17 cellular contexts compared by ENCODE assay signal in the genomic region with DNA sequence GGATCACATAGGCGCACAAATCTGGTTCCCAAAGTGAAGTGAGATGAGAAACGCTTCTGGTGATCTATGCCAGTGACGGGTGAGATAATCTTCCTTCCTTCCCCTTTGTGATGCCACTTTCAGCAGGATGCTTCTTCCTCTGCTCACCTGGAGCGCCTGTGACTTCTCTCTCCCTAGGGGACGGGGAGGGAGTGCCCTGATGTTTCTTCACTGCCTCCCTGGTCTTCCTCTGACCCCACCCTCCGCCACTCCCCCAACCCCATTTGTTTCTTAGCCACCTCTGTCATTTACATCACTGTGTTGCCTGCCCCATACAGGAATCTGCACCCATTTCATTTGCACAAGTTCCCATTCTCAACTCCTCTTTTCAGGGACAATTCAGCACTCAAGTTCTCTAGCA.
DNase-seq lines count a peak whose midpoint lies in the region; ATAC-seq and TF ChIP-seq lines count a peak whose summit lies in the region.
"Had no signal": no experiment of that assay in that cellular context is flagged by ENCODE, and none has a peak within 500 bp of the region (broad histone marks: within the 10 kb centered on the region; RNA-seq: fewer than 3 reads in every experiment).

No MANE protein-coding gene starts in this region.

- no peak overlapping the region for H4K8ac ChIP-seq in mesendoderm (ENCODE audit: low read depth, low read length)

- H3K23ac ChIP-seq in mesendoderm (ENCODE audit: low read length): no peak overlapping the region

- H3K9me3 Mint-ChIP-seq in brain: peaks cover 0 to 2% (median 0%) of the 10 kb centered on the region in 5 experiments
- H3K9me3 Mint-ChIP-seq in immature natural killer cell: no peaks in the 10 kb centered on the region

- H3K79me2 ChIP-seq in mesendoderm (ENCODE audit: control insufficient read depth, insufficient read depth, low read length): no peaks in the 10 kb centered on the region

- no peak overlapping the region for H3K9ac ChIP-seq in mesendoderm (ENCODE audit: low read length)
- H3K9ac ChIP-seq: BLaER1 treated with 17β-estradiol and CSF1 and Interleukin-3, amounts not matched to agents 10 nM and 100 nM had no signal

- H3K36me3 ChIP-seq in cardiac muscle cell (no peaks in the 10 kb centered on the region), right atrium auricular region (no peaks in the 10 kb centered on the region), mesendoderm (ENCODE audit: control insufficient read depth, insufficient read depth, low read length) (no peaks in the 10 kb centered on the region), thyroid gland (no peaks in the 10 kb centered on the region)
- H3K36me3 ChIP-seq: BLaER1 treated with 17β-estradiol and CSF1 and Interleukin-3, amounts not matched to agents 10 nM and 100 nM had no signal

- DNase-seq in cardiac muscle cell (ENCODE audit: low read depth in 1 of 2, low spot score in 1 of 2): no peak
- DNase-seq in right atrium auricular region (ENCODE audit: low spot score): no peak
- peak; percentile 49 for DNase-seq in mesendoderm
- DNase-seq in immature natural killer cell: no peak
- no peak for DNase-seq in thyroid gland
- DNase-seq in KG1 (lab: John Stamatoyannopoulos, UW): no peak
- DNase-seq: NCI-H1048, NCI-H146, NCI-H345, NCI-H69, PC-3 had no signal

- no peaks in the 10 kb centered on the region for H3K36me3 Mint-ChIP-seq in brain
- no peaks in the 10 kb centered on the region for H3K36me3 Mint-ChIP-seq in immature natural killer cell

- H2BK120ac ChIP-seq in mesendoderm (ENCODE audit: low read depth, low read length): no peak overlapping the region

- TF ChIP-seq POLR2A in thyroid gland (IDR thresholded peaks at IDR 0.05): no peak

- H3K27ac Mint-ChIP-seq in brain: peak overlapping the region in 3 of 5 experiments; percentile 31 to 51 (median 37)
- H3K27ac Mint-ChIP-seq in immature natural killer cell: no peak overlapping the region

- no CpG with 5 or more reads among the region's 6 CpGs for WGBS in mesendoderm (ENCODE audit: extremely low coverage, insufficient coverage, low lambda C conversion rate)
- WGBS in thyroid gland, 2 donors: 64 to 71% methylated on average over 6 of the region's 6 CpGs

- peak overlapping the region; percentile 64 for H2BK15ac ChIP-seq in mesendoderm (replicated peaks; ENCODE audit: low read depth)

- H3K4me3 ChIP-seq in cardiac muscle cell: no peak overlapping the region
- no peak overlapping the region for H3K4me3 ChIP-seq in right atrium auricular region
- H3K4me3 ChIP-seq in mesendoderm (ENCODE audit: low read length): no peak overlapping the region
- no peak overlapping the region for H3K4me3 ChIP-seq in thyroid gland (replicated peaks in 1 of 3)
- H3K4me3 ChIP-seq: BLaER1 treated with 17β-estradiol and CSF1 and Interleukin-3, amounts not matched to agents 10 nM and 100 nM; K562 had no signal

- H3K27ac ChIP-seq in cardiac muscle cell: peak overlapping the region; percentile 23
- H3K27ac ChIP-seq in right atrium auricular region: no peak overlapping the region
- H3K27ac ChIP-seq in mesendoderm (ENCODE audit: low read depth, low read length): no peak overlapping the region
- no peak overlapping the region for H3K27ac ChIP-seq in thyroid gland
- H3K27ac ChIP-seq: 22Rv1; BLaER1 treated with 17β-estradiol and CSF1 and Interleukin-3, amounts not matched to agents 10 nM and 100 nM had no signal

- no peak overlapping the region for H3K4ac ChIP-seq in mesendoderm (ENCODE audit: low read depth, low read length)

- ATAC-seq in GM18858 (IDR thresholded peaks at IDR 0.05; ENCODE audit: unreplicated experiment): no peak
- ATAC-seq: HCT116, K562, PC-3 had no signal

- no peak for TF ChIP-seq CTCF in cardiac muscle cell (IDR thresholded peaks at IDR 0.05; ENCODE audit: low read depth, low read length)
- TF ChIP-seq CTCF in right atrium auricular region (IDR thresholded peaks at IDR 0.05): no peak
- TF ChIP-seq CTCF in brain (conservative IDR thresholded peaks at IDR 0.05): no peak
- TF ChIP-seq CTCF in thyroid gland (IDR thresholded peaks at IDR 0.05): no peak

- no peaks in the 10 kb centered on the region for H3K9me3 ChIP-seq in cardiac muscle cell (ENCODE audit: low read depth)
- no peaks in the 10 kb centered on the region for H3K9me3 ChIP-seq in right atrium auricular region
- H3K9me3 ChIP-seq in thyroid gland: no peaks in the 10 kb centered on the region
- H3K9me3 ChIP-seq: BLaER1 treated with 17β-estradiol and CSF1 and Interleukin-3, amounts not matched to agents 10 nM and 100 nM had no signal

- no peak overlapping the region for H2AK5ac ChIP-seq in mesendoderm (ENCODE audit: low read length)

- H3K4me3 Mint-ChIP-seq in brain (peak overlapping the region in 1 of 5 experiments; percentile 23), immature natural killer cell (no peak overlapping the region)

- H3K18ac ChIP-seq in mesendoderm (ENCODE audit: low read length): no peak overlapping the region

- H3K27me3 Mint-ChIP-seq in brain: no peaks in the 10 kb centered on the region
- peaks cover 2 to 4% (median 2%) of the 10 kb centered on the region in 3 donors for H3K27me3 Mint-ChIP-seq in immature natural killer cell (ENCODE audit: low read depth in 3 of 3)

- H3K4me1 Mint-ChIP-seq in brain (peaks cover 54% of the 10 kb centered on the region), immature natural killer cell (no peaks in the 10 kb centered on the region)

- no peaks in the 10 kb centered on the region for H3K27me3 ChIP-seq in cardiac muscle cell
- H3K27me3 ChIP-seq in right atrium auricular region: no peaks in the 10 kb centered on the region
- no peaks in the 10 kb centered on the region for H3K27me3 ChIP-seq in mesendoderm (ENCODE audit: insufficient read depth, low read length, poor library complexity)
- no peaks in the 10 kb centered on the region for H3K27me3 ChIP-seq in thyroid gland

- no peak overlapping the region for H4K5ac ChIP-seq in mesendoderm (ENCODE audit: low read length)

- H3K4me1 ChIP-seq in cardiac muscle cell (ENCODE audit: low read depth) (peaks cover 14% of the 10 kb centered on the region), right atrium auricular region (peaks cover 0 to 5% of the 10 kb centered on the region in 2 donors), mesendoderm (ENCODE audit: control insufficient read depth, low read depth, low read length) (no peaks in the 10 kb centered on the region), thyroid gland (peaks cover 0 to 7% of the 10 kb centered on the region in 2 donors)

- peak overlapping the region; percentile 15 for H3K56ac ChIP-seq in mesendoderm (ENCODE audit: low read length)

- intact Hi-C loops in thyroid gland (cut with DNase I): no loop called here

- H3K79me1 ChIP-seq in mesendoderm (ENCODE audit: low read length): no peaks in the 10 kb centered on the region

- no peak overlapping the region for H2BK5ac ChIP-seq in mesendoderm (ENCODE audit: low read length)

- no peak overlapping the region for H3K4me2 ChIP-seq in mesendoderm (ENCODE audit: low read length)

Comparison
In these comparisons a context has a peak if more than half of its experiments do, and no peak if none do; other contexts are left out.
1. H3K27ac Mint-ChIP-seq: peak in brain (3 of 5); none in immature natural killer cell (0 of 6).